In the genomic region with DNA sequence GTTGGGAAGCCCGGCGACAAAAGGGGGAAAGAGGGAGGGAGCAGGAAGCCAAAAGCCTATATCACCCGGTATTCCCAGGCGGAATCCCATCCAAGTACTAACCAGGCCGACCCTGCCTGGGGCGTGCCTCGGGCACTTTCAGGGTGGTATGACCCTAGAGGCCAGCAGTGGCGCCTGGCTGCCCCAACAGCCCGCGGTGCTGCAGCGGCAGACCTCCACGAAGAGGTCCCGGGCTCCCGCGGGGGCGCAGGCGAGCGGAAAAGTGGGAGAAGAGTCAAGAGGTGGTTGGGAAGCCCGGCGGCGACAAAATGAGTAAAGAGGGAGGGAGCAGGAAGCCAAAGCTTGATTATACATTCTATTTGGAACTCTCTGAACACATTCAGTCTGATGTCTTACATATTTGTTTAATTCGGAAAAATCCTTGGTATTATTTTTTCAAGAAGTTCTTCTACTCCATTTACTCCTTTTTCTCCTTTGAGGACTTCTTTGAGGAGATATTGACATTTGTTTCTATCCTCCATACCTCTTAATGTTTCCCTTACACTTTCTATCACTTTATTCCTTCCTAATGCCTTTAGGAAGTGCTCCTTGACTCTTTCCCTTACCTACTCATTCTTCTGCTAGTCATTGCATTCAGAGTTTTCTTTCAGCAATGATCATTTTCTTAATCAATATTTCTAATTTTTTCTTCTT, we compare ENCODE assay signal across 28 cellular contexts. TPM values are rescaled to one million over a fixed set of nuclear protein-coding genes. Genes with fewer than 3 reads are reported as not detected.
DNase-seq lines count a peak whose midpoint lies in the region; ATAC-seq, FAIRE-seq and TF ChIP-seq lines count a peak whose summit lies in the region.
"Had no signal": no experiment of that assay in that cellular context is flagged by ENCODE, and none has a peak within 500 bp of the region (broad histone marks: within the 10 kb centered on the region; RNA-seq: fewer than 3 reads in every experiment).

No MANE protein-coding gene starts in this region.

- no peaks in the 10 kb centered on the region for H4K20me1 ChIP-seq in GM12878 (ENCODE audit: control insufficient read depth, insufficient read depth)

- H3K4me3 ChIP-seq in H7 (ENCODE audit: insufficient read depth, low read depth, low read length) (peak overlapping the region; percentile 45), GM12878 (no peak overlapping the region), iPS-11a (ENCODE audit: low read depth, low read length) (peak overlapping the region; percentile 51)
- H3K4me3 ChIP-seq: sigmoid colon had no signal

- intact Hi-C loops in GM12878 (cut with micrococcal nuclease; ENCODE audit: unreplicated experiment), result no loop called here

- H3K9me3 Mint-ChIP-seq in nephron progenitor cell, result no peaks in the 10 kb centered on the region
- H3K9me3 Mint-ChIP-seq: T-helper 2 cell treated with Interferon-gamma antibody and Interleukin-4, amounts not matched to agents 5 μg/mL and 100 μg/mL, for 36 hours had no signal

- no peak overlapping the region for H2AFZ ChIP-seq in GM12878 (ENCODE audit: control insufficient read depth, low read depth, low read length)
- H2AFZ ChIP-seq: parathyroid adenoma had no signal

- SMC1A ChIA-PET in GM12878 (lab: Charles Lee; ENCODE audit: uncharacterized antibody, unreplicated experiment), result no interaction called here

- H3K36me3 ChIP-seq in H7 (replicated peaks; ENCODE audit: control insufficient read depth, insufficient read depth, low read length) (no peaks in the 10 kb centered on the region), GM12878 (ENCODE audit: control insufficient read depth in 2 of 2, insufficient read depth in 2 of 2, low read length in 1 of 2) (no peaks in the 10 kb centered on the region)
- H3K36me3 ChIP-seq: sigmoid colon, WERI-Rb-1 had no signal

- H3K27me3 Mint-ChIP-seq in nephron progenitor cell (ENCODE audit: low read depth, poor library complexity), result peaks cover 90% of the 10 kb centered on the region

- RAD21 ChIA-PET in GM12878 (lab: Charles Lee; ENCODE audit: unreplicated experiment), result interaction anchor here (0.7 kb wide), 1 partner anchor 48 kb away, joined by 3 read pairs; no protein-coding TSS in a partner anchor

- TF ChIP-seq EP300 in GM12878 (IDR thresholded peaks at IDR 0.05; ENCODE audit: borderline replicate concordance in 1 of 2, control insufficient read depth in 1 of 2, low read depth in 2 of 2, low read length in 2 of 2), result no peak

- peaks cover 9% of the 10 kb centered on the region for H3K4me1 Mint-ChIP-seq in nephron progenitor cell
- H3K4me1 Mint-ChIP-seq: brain had no signal

- peak; percentile 54 for FAIRE-seq in GM12878 (lab: Jason Lieb, UNC)
- FAIRE-seq: endometrium had no signal

- peak; percentile 77 for DNase-seq in H7
- no peak for DNase-seq in GM12878 (ENCODE audit: low read depth, low spot score)
- DNase-seq in nephron progenitor cell, result peak; percentile 53
- no peak for DNase-seq in NCI-H526 (lab: John Stamatoyannopoulos, UW)
- DNase-seq in medulla oblongata (ENCODE audit: extremely low spot score), result no peak
- DNase-seq in germinal center (ENCODE audit: low spot score), result no peak
- DNase-seq: activated CD4-positive, alpha-beta T cell treated with anti-CD3 and anti-CD28 coated beads, Interleukin-2, amount 50 U/mL, for 48 hours; activated effector memory CD4-positive, alpha-beta T cell treated with anti-CD3 and anti-CD28 coated beads, Interleukin-2, amount 50 U/mL, for 16 hours; DND-41; GOT3; MM.1S; naive thymus-derived CD4-positive, alpha-beta T cell; NCI-H1436; NCI-H2171; NCI-H524; RPMI8226; sigmoid colon; WERI-Rb-1 had no signal

- POLR2A ChIA-PET in GM12878 (lab: Charles Lee), result no interaction called here

- no peak overlapping the region for H3K9ac ChIP-seq in GM12878 (ENCODE audit: control insufficient read depth, insufficient read depth, low read length)
- H3K9ac ChIP-seq: parathyroid adenoma had no signal

- CTCF ChIA-PET in GM12878 (lab: Yijun Ruan, JAX), result interaction anchor here (1.3 to 1.4 kb wide), 2 partner anchors 15 to 80 kb away, joined by 3 read pairs; no protein-coding TSS in a partner anchor

- no peak for TF ChIP-seq RAD21 in GM12878 (IDR thresholded peaks at IDR 0.05; ENCODE audit: insufficient read depth, low read depth, low read length)

- no peak overlapping the region for H3K27ac ChIP-seq in GM12878 (ENCODE audit: control insufficient read depth, insufficient read depth)
- H3K27ac ChIP-seq: parathyroid adenoma, sigmoid colon, WERI-Rb-1 had no signal

- no peaks in the 10 kb centered on the region for H3K79me2 ChIP-seq in GM12878 (ENCODE audit: control insufficient read depth, insufficient read depth, low read length)
- H3K79me2 ChIP-seq: parathyroid adenoma had no signal

- in situ Hi-C loops in GM12878 (cut with MboI), result no loop called here

- H3K4me3 Mint-ChIP-seq in nephron progenitor cell, result peak overlapping the region; percentile 31
- H3K4me3 Mint-ChIP-seq: brain; naive thymus-derived CD4-positive, alpha-beta T cell; T-helper 2 cell treated with Interferon-gamma antibody and Interleukin-4, amounts not matched to agents 5 μg/mL and 100 μg/mL, for 36 hours had no signal

- BruUV-seq in GM12878 (replicated peaks; lab: Mats Ljungman, UMichigan), result no TSS peak

- no peak for TF ChIP-seq POLR2A in GM12878 (IDR thresholded peaks at IDR 0.05; ENCODE audit: low read depth, low read length)

- no peaks in the 10 kb centered on the region for H3K4me1 ChIP-seq in GM12878 (ENCODE audit: control insufficient read depth, insufficient read depth, low read length)
- H3K4me1 ChIP-seq: parathyroid adenoma had no signal

- no peak for ATAC-seq in GM12878
- ATAC-seq in HG02759 (IDR thresholded peaks at IDR 0.05; ENCODE audit: unreplicated experiment), result no peak
- ATAC-seq: naive thymus-derived CD4-positive, alpha-beta T cell; SK-N-SH treated with all-trans-retinoic acid at 6 μM for 48 hours had no signal

- H3K9me3 ChIP-seq in GM12878 (replicated peaks; ENCODE audit: control insufficient read depth, insufficient read depth, low read length), result no peaks in the 10 kb centered on the region
- H3K9me3 ChIP-seq: sigmoid colon had no signal

- no peaks in the 10 kb centered on the region for H3K36me3 Mint-ChIP-seq in nephron progenitor cell (ENCODE audit: low read depth)
- H3K36me3 Mint-ChIP-seq: brain had no signal

- H3K27me3 ChIP-seq in H7 (ENCODE audit: control insufficient read depth, insufficient read depth, low read length) (peaks cover 6% of the 10 kb centered on the region), GM12878 (replicated peaks in 1 of 2; ENCODE audit: control insufficient read depth in 2 of 2, insufficient read depth in 2 of 2, low read length in 1 of 2) (peaks cover 2 to 4% of the 10 kb centered on the region in 2 experiments; a peak in 3 of 4 replicates)

- no peak overlapping the region for H3K4me2 ChIP-seq in GM12878 (ENCODE audit: control insufficient read depth, insufficient read depth)

- TF ChIP-seq CTCF in GM12878 (IDR thresholded peaks at IDR 0.05 in 2 of 3, conservative IDR thresholded peaks at IDR 0.05 in 1 of 3; ENCODE audit: control insufficient read depth in 2 of 3, extremely low read depth in 1 of 3, insufficient read depth in 1 of 3, low read depth in 3 of 3, low read length in 3 of 3) (no peak), nephron progenitor cell (IDR thresholded peaks at IDR 0.05) (no peak)

- H3K27ac Mint-ChIP-seq in nephron progenitor cell, result no peak overlapping the region
- H3K27ac Mint-ChIP-seq: brain; naive thymus-derived CD4-positive, alpha-beta T cell; T-helper 2 cell treated with Interferon-gamma antibody and Interleukin-4, amounts not matched to agents 5 μg/mL and 100 μg/mL, for 36 hours had no signal

- 47% methylated on average over 20 of the region's 22 CpGs for WGBS in GM12878 (ENCODE audit: insufficient coverage, insufficient replicate concordance, low lambda C conversion rate, missing lambda C conversion rate)

RNA-seq across cellular contexts. Expression of gene TREML4, which starts 11.5 kb away (rescaled TPM):
- not detected in 2 replicates for total RNA-seq in H7 (2014; rRNA removed; shearing (Covaris generic))
- 0.15 TPM in 1 of 2 replicates, not detected in the other for total RNA-seq in GM12878 (2013; cell fraction: nucleolus; rRNA removed)
- total RNA-seq in GM12878 (2014; rRNA removed), result not detected in 2 replicates
- not detected in 2 replicates for total RNA-seq in GM12878 (2014; rRNA removed; fragmentation: Illumina TruSeq; extraction: Trizol)
- not detected in 2 replicates for total RNA-seq in GM12878 (2021)
- not detected for polyA plus RNA-seq in GM12878 (2011; ENCODE audit: low read depth)
- 0.03 TPM in 1 of 2 replicates, not detected in the other for polyA plus RNA-seq in GM12878 (2011; rRNA removed)
- not detected in 2 replicates for polyA plus RNA-seq in GM12878 (2011; cell fraction: cytosol; rRNA removed)
- not detected in 2 replicates for polyA plus RNA-seq in GM12878 (2011; cell fraction: nucleus; rRNA removed)
- polyA plus RNA-seq in GM12878 (2012), result not detected in 2 replicates
- polyA plus RNA-seq in GM12878 (2014; fragmentation: Illumina TruSeq; extraction: Trizol), result not detected in 2 replicates
- not detected for polyA plus RNA-seq in GM12878 (2014; fragmentation: Nextera tagmentation; extraction: Ambion mirVana)
- polyA plus RNA-seq in GM12878 (2014; rRNA removed), result not detected in 2 replicates
- polyA plus RNA-seq in GM12878 (2016; fragmentation: Nextera tagmentation; extraction: Ambion mirVana), result not detected
- not detected in 2 replicates for polyA minus RNA-seq in GM12878 (2011; rRNA and poly(A)+ RNA removed)
- not detected in 2 replicates for polyA minus RNA-seq in GM12878 (2011; cell fraction: cytosol; rRNA and poly(A)+ RNA removed)
- not detected in 2 replicates for polyA minus RNA-seq in GM12878 (2011; cell fraction: nucleus; rRNA and poly(A)+ RNA removed)
- total RNA-seq: A673, sigmoid colon, urinary bladder had no signal
- polyA plus RNA-seq: BJ; naive thymus-derived CD4-positive, alpha-beta T cell had no signal

RNA-seq across cellular contexts. Expression of gene TREML2, which starts 38.7 kb away (rescaled TPM):
- total RNA-seq in H7 (2014; rRNA removed; shearing (Covaris generic)), result not detected in 2 replicates
- total RNA-seq in GM12878 (2013; cell fraction: nucleolus; rRNA removed), result 21.1 and 21.6 TPM in 2 replicates
- 9.1 and 11.0 TPM in 2 replicates for total RNA-seq in GM12878 (2014; rRNA removed)
- 6.1 and 6.6 TPM in 2 replicates for total RNA-seq in GM12878 (2014; rRNA removed; fragmentation: Illumina TruSeq; extraction: Trizol)
- 6.8 and 8.2 TPM in 2 replicates for total RNA-seq in GM12878 (2021)
- polyA plus RNA-seq in GM12878 (2011; ENCODE audit: low read depth), result 3.5 TPM
- 1.2 and 1.7 TPM in 2 replicates for polyA plus RNA-seq in GM12878 (2011; rRNA removed)
- 1.9 and 2.3 TPM in 2 replicates for polyA plus RNA-seq in GM12878 (2011; cell fraction: cytosol; rRNA removed)
- 1.3 and 1.4 TPM in 2 replicates for polyA plus RNA-seq in GM12878 (2011; cell fraction: nucleus; rRNA removed)
- polyA plus RNA-seq in GM12878 (2012), result 5.2 and 14.1 TPM in 2 replicates
- polyA plus RNA-seq in GM12878 (2014; fragmentation: Illumina TruSeq; extraction: Trizol), result 5.9 and 9.0 TPM in 2 replicates
- under 1 TPM; 0.49 to 0.79 TPM for polyA plus RNA-seq in GM12878 (2014; fragmentation: Nextera tagmentation; extraction: Ambion mirVana)
- polyA plus RNA-seq in GM12878 (2014; rRNA removed), result 7.0 and 7.2 TPM in 2 replicates
- polyA plus RNA-seq in GM12878 (2016; fragmentation: Nextera tagmentation; extraction: Ambion mirVana), result 1 to 10 TPM; 7.4 to 7.7 TPM
- polyA minus RNA-seq in GM12878 (2011; rRNA and poly(A)+ RNA removed), result 1.8 and 2.3 TPM in 2 replicates
- polyA minus RNA-seq in GM12878 (2011; cell fraction: cytosol; rRNA and poly(A)+ RNA removed), result 0.31 and 0.40 TPM in 2 replicates
- 0.24 and 0.57 TPM in 2 replicates for polyA minus RNA-seq in GM12878 (2011; cell fraction: nucleus; rRNA and poly(A)+ RNA removed)
- total RNA-seq: A673, sigmoid colon had no signal
- polyA plus RNA-seq: BJ had no signal

RNA-seq across cellular contexts. Expression of gene TREM1, which starts 46.9 kb away (rescaled TPM):
- total RNA-seq in H7 (2014; rRNA removed; shearing (Covaris generic)), result not detected in 2 replicates
- 9.0 and 10.7 TPM in 2 replicates for total RNA-seq in GM12878 (2013; cell fraction: nucleolus; rRNA removed)
- total RNA-seq in GM12878 (2014; rRNA removed), result not detected in 2 replicates
- 0.09 and 0.23 TPM in 2 replicates for total RNA-seq in GM12878 (2014; rRNA removed; fragmentation: Illumina TruSeq; extraction: Trizol)
- 0.44 and 0.77 TPM in 2 replicates for total RNA-seq in GM12878 (2021)
- polyA plus RNA-seq in GM12878 (2011; ENCODE audit: low read depth), result 1.00 TPM
- polyA plus RNA-seq in GM12878 (2011; rRNA removed), result 1.6 and 2.6 TPM in 2 replicates
- 2.5 and 3.0 TPM in 2 replicates for polyA plus RNA-seq in GM12878 (2011; cell fraction: cytosol; rRNA removed)
- 1.1 and 1.4 TPM in 2 replicates for polyA plus RNA-seq in GM12878 (2011; cell fraction: nucleus; rRNA removed)
- 0.51 and 0.74 TPM in 2 replicates for polyA plus RNA-seq in GM12878 (2012)
- 0.35 TPM in 1 of 2 replicates, not detected in the other for polyA plus RNA-seq in GM12878 (2014; fragmentation: Illumina TruSeq; extraction: Trizol)
- under 1 TPM; 0.11 to 0.69 TPM for polyA plus RNA-seq in GM12878 (2014; fragmentation: Nextera tagmentation; extraction: Ambion mirVana)
- polyA plus RNA-seq in GM12878 (2014; rRNA removed), result 0.19 and 0.20 TPM in 2 replicates
- polyA plus RNA-seq in GM12878 (2016; fragmentation: Nextera tagmentation; extraction: Ambion mirVana), result under 1 TPM in 1 of 2 experiments, not detected in 1; 0.12 TPM
- 1.6 and 2.6 TPM in 2 replicates for polyA minus RNA-seq in GM12878 (2011; rRNA and poly(A)+ RNA removed)
- polyA minus RNA-seq in GM12878 (2011; cell fraction: cytosol; rRNA and poly(A)+ RNA removed), result not detected in 2 replicates
- polyA minus RNA-seq in GM12878 (2011; cell fraction: nucleus; rRNA and poly(A)+ RNA removed), result 0.77 and 0.85 TPM in 2 replicates
- total RNA-seq: A673 had no signal
- polyA plus RNA-seq: naive thymus-derived CD4-positive, alpha-beta T cell had no signal

Comparison
In these comparisons a context has a peak if more than half of its experiments do, and no peak if none do; other contexts are left out.
1. DNase-seq: peak in H7 (single experiment) and nephron progenitor cell (single experiment); none in GM12878 (single experiment), NCI-H526 (0 of 2), medulla oblongata (single experiment) and germinal center (single experiment).